In the genomic region with DNA sequence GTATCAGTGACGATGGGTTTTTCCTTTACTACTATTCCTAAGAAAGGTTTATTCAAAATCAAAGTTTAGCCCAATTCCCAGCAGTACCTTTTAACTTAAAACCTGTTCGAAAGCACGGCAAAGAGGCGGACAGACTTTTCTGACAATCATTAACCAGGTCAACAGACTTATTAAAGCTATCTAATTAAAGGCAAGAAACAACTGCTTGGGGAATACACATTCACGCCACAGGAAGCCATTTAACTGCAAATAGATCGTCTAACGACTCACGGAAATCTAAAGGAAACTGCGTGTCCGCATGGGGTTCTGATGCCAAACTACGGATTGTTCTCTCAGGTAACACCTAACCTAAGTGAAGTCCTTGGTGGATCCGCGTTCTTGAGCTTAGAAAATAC, we compare ENCODE assay signal across 8 cellular contexts. TPM values are rescaled to one million over a fixed set of nuclear protein-coding genes. Genes with fewer than 3 reads are reported as not detected.
DNase-seq lines count a peak whose midpoint lies in the region; ATAC-seq and TF ChIP-seq lines count a peak whose summit lies in the region.

No MANE protein-coding gene starts in this region.

- CTCF ChIA-PET in A673 (lab: Charles Lee) = no interaction called here
- CTCF ChIA-PET in activated CD8-positive, alpha-beta T cell treated with anti-CD3 and anti-CD28 coated beads for 36 hours (lab: Charles Lee) = interaction anchor here (0.8 to 4.7 kb wide), 6 partner anchors 20 to 230 kb away, joined by 4 to 35 read pairs (median 8); no protein-coding TSS in a partner anchor

- intact Hi-C loops in A673 (cut with micrococcal nuclease; ENCODE audit: unreplicated experiment) = loop anchor here (5.0 kb wide), 1 partner anchor 170 kb away; no protein-coding TSS in a partner anchor
- intact Hi-C loops in activated CD8-positive, alpha-beta T cell treated with anti-CD3 and anti-CD28 coated beads for 36 hours (cut with micrococcal nuclease) = loop anchor here (5.0 kb wide), 1 partner anchor 75 kb away; no protein-coding TSS in a partner anchor

- peak overlapping the region; percentile 87 for H3K27ac Mint-ChIP-seq in activated CD8-positive, alpha-beta T cell treated with anti-CD3 and anti-CD28 coated beads for 36 hours
- H3K27ac Mint-ChIP-seq in stimulated activated effector memory CD8-positive, alpha-beta T cell treated with anti-CD3 and anti-CD28 coated beads, Interleukin-12 subunit alpha, Interleukin-12 subunit beta, amount 100 ng/mL, for 72 hours = peak overlapping the region; percentile 90

- no peak for TF ChIP-seq CTCF in A673 (conservative IDR thresholded peaks at IDR 0.05; ENCODE audit: low read depth, low read length)
- peak; percentile 9 for TF ChIP-seq CTCF in activated CD8-positive, alpha-beta T cell treated with anti-CD3 and anti-CD28 coated beads for 36 hours (IDR thresholded peaks at IDR 0.05)

- H3K27ac ChIP-seq in A673 (ENCODE audit: low read depth, low read length, poor library complexity, severe bottlenecking) (peak overlapping the region; percentile 77), iPS DF 6.9 (ENCODE audit: low read length) (no peak overlapping the region)

- DNase-seq in A673 (ENCODE audit: low spot score) = no peak
- DNase-seq in activated CD8-positive, alpha-beta T cell treated with anti-CD3 and anti-CD28 coated beads for 36 hours = no peak
- DNase-seq in iPS DF 6.9 (ENCODE audit: low read depth, low spot score) = peak; percentile 58
- DNase-seq in stimulated activated effector memory CD8-positive, alpha-beta T cell treated with anti-CD3 and anti-CD28 coated beads, Interleukin-12 subunit alpha, Interleukin-12 subunit beta, amount 100 ng/mL, for 72 hours (ENCODE audit: low spot score in 2 of 2) = no peak
- DNase-seq in iPS-NIHi11 (ENCODE audit: low spot score) = no peak
- no peak for DNase-seq in activated CD4-positive, alpha-beta T cell treated with anti-CD3 and anti-CD28 coated beads, Interleukin-2, amount 50 U/mL, for 48 hours

- H3K4me1 ChIP-seq in A673 (ENCODE audit: insufficient read depth, low read length, poor library complexity, severe bottlenecking) (peaks cover 6% of the 10 kb centered on the region), iPS DF 6.9 (ENCODE audit: control insufficient read depth, insufficient read depth, low read length) (peaks cover 3% of the 10 kb centered on the region; the same call in 1 of the 2 replicates)

- peaks cover 49% of the 10 kb centered on the region for H3K4me1 Mint-ChIP-seq in activated CD8-positive, alpha-beta T cell treated with anti-CD3 and anti-CD28 coated beads for 36 hours (ENCODE audit: low read depth)
- peaks cover 41% of the 10 kb centered on the region for H3K4me1 Mint-ChIP-seq in stimulated activated effector memory CD8-positive, alpha-beta T cell treated with anti-CD3 and anti-CD28 coated beads, Interleukin-12 subunit alpha, Interleukin-12 subunit beta, amount 100 ng/mL, for 72 hours

- POLR2A ChIA-PET in A673 (lab: Charles Lee; ENCODE audit: low non-redundant PET) = interaction anchor here (0.5 kb wide), 1 partner anchor 53 kb away, joined by 3 read pairs; no protein-coding TSS in a partner anchor
- POLR2A ChIA-PET in activated CD8-positive, alpha-beta T cell treated with anti-CD3 and anti-CD28 coated beads for 36 hours (lab: Charles Lee) = interaction anchor here (0.5 to 3.5 kb wide), 8 partner anchors 12 to 242 kb away, joined by 3 to 22 read pairs (median 6); a partner anchor contains a TSS

- H3K27me3 ChIP-seq in A673 (replicated peaks; ENCODE audit: insufficient read depth, low read depth, low read length, poor library complexity) (no peaks in the 10 kb centered on the region), iPS DF 6.9 (ENCODE audit: control insufficient read depth, insufficient read depth, low read length) (no peaks in the 10 kb centered on the region)

- H3K27me3 Mint-ChIP-seq in activated CD8-positive, alpha-beta T cell treated with anti-CD3 and anti-CD28 coated beads for 36 hours = no peaks in the 10 kb centered on the region

- peaks cover 2% of the 10 kb centered on the region for H3K36me3 Mint-ChIP-seq in activated CD8-positive, alpha-beta T cell treated with anti-CD3 and anti-CD28 coated beads for 36 hours (ENCODE audit: low read depth)
- peaks cover 17% of the 10 kb centered on the region for H3K36me3 Mint-ChIP-seq in stimulated activated effector memory CD8-positive, alpha-beta T cell treated with anti-CD3 and anti-CD28 coated beads, Interleukin-12 subunit alpha, Interleukin-12 subunit beta, amount 100 ng/mL, for 72 hours

- no peaks in the 10 kb centered on the region for H3K36me3 ChIP-seq in A673 (ENCODE audit: insufficient read depth, low read length, poor library complexity, severe bottlenecking)
- H3K36me3 ChIP-seq in iPS DF 6.9 (ENCODE audit: control insufficient read depth, insufficient read depth, low read length) = no peaks in the 10 kb centered on the region

- H3K9me3 Mint-ChIP-seq in activated CD8-positive, alpha-beta T cell treated with anti-CD3 and anti-CD28 coated beads for 36 hours = no peaks in the 10 kb centered on the region
- no peaks in the 10 kb centered on the region for H3K9me3 Mint-ChIP-seq in stimulated activated effector memory CD8-positive, alpha-beta T cell treated with anti-CD3 and anti-CD28 coated beads, Interleukin-12 subunit alpha, Interleukin-12 subunit beta, amount 100 ng/mL, for 72 hours

- H3K9me3 ChIP-seq in A673 (ENCODE audit: low read depth, low read length, poor library complexity, severe bottlenecking) (no peaks in the 10 kb centered on the region), iPS DF 6.9 (ENCODE audit: control insufficient read depth, insufficient read depth, low read length) (no peaks in the 10 kb centered on the region)

- peak overlapping the region; percentile 83 for H3K4me3 Mint-ChIP-seq in activated CD8-positive, alpha-beta T cell treated with anti-CD3 and anti-CD28 coated beads for 36 hours
- peak overlapping the region; percentile 91 for H3K4me3 Mint-ChIP-seq in stimulated activated effector memory CD8-positive, alpha-beta T cell treated with anti-CD3 and anti-CD28 coated beads, Interleukin-12 subunit alpha, Interleukin-12 subunit beta, amount 100 ng/mL, for 72 hours

- WGBS in iPS DF 6.9 (ENCODE audit: insufficient coverage, insufficient read length) = no CpG with 5 or more reads among the region's 13 CpGs

- BruUV-seq in A673 (replicated peaks; lab: Mats Ljungman, UMichigan) = TSS peak; percentile 97

- peak overlapping the region; percentile 62 for H3K4me3 ChIP-seq in A673 (ENCODE audit: low read depth, low read length, poor library complexity, severe bottlenecking)
- H3K4me3 ChIP-seq in iPS DF 6.9 (ENCODE audit: low read length) = peak overlapping the region; percentile 68; the same call in 1 of the 2 replicates

- peak; percentile 12 for ATAC-seq in GM18861 (IDR thresholded peaks at IDR 0.05; ENCODE audit: unreplicated experiment)
- peak; percentile 18 for ATAC-seq in HG03135 (IDR thresholded peaks at IDR 0.05; ENCODE audit: unreplicated experiment)
- ATAC-seq in activated CD8-positive, alpha-beta T cell treated with anti-CD3 and anti-CD28 coated beads for 36 hours = peak; percentile 10
- ATAC-seq in stimulated activated effector memory CD8-positive, alpha-beta T cell treated with anti-CD3 and anti-CD28 coated beads, Interleukin-12 subunit alpha, Interleukin-12 subunit beta, amount 100 ng/mL, for 72 hours = peak; percentile 4

RNA-seq across cellular contexts. Expression of a gene that starts 0.7 kb away (rescaled TPM):
- total RNA-seq in A673 (2021) = 10.5 and 12.2 TPM in 2 replicates
- total RNA-seq in activated CD8-positive, alpha-beta T cell treated with anti-CD3 and anti-CD28 coated beads for 36 hours = 10 to 100 TPM; 14.4 to 15.8 TPM
